Comparison of ENCODE assay signal across 32 cellular contexts in genomic region chr9:85516976-85517637, GRCh38.
DNase-seq lines count a peak whose midpoint lies in the region; ATAC-seq, FAIRE-seq and TF ChIP-seq lines count a peak whose summit lies in the region.
"Had no signal": no experiment of that assay in that cellular context is flagged by ENCODE, and none has a peak within 500 bp of the region (broad histone marks: within the 10 kb centered on the region; RNA-seq: fewer than 3 reads in every experiment).

No MANE protein-coding gene starts in this region.

- no peak for TF ChIP-seq CTCF in GM12878 (IDR thresholded peaks at IDR 0.05 in 2 of 3, conservative IDR thresholded peaks at IDR 0.05 in 1 of 3; ENCODE audit: control insufficient read depth in 2 of 3, extremely low read depth in 1 of 3, insufficient read depth in 1 of 3, low read depth in 3 of 3, low read length in 3 of 3)

- POLR2A ChIA-PET in GM12878 (lab: Charles Lee), result no interaction called here

- no peak overlapping the region for H3K27ac ChIP-seq in GM12878 (ENCODE audit: control insufficient read depth, insufficient read depth)
- H3K27ac ChIP-seq: cardiac muscle cell, colonic mucosa, neutrophil, SJSA1 had no signal

- no peak for FAIRE-seq in GM12878 (lab: Jason Lieb, UNC)
- FAIRE-seq: K562 had no signal

- CTCF ChIA-PET in GM12878 (lab: Yijun Ruan, JAX), result no interaction called here

- H3K9me3 ChIP-seq in GM12878 (replicated peaks; ENCODE audit: control insufficient read depth, insufficient read depth, low read length), result no peaks in the 10 kb centered on the region
- H3K9me3 ChIP-seq: colonic mucosa, neutrophil, SJSA1 had no signal

- H3K27me3 ChIP-seq in GM12878 (replicated peaks in 1 of 2; ENCODE audit: control insufficient read depth in 2 of 2, insufficient read depth in 2 of 2, low read length in 1 of 2), result peaks cover 0 to under 1% of the 10 kb centered on the region in 2 experiments; a peak in 1 of 4 replicates
- H3K27me3 ChIP-seq: colonic mucosa, neutrophil, SJSA1 had no signal

- H3K9ac ChIP-seq in GM12878 (ENCODE audit: control insufficient read depth, insufficient read depth, low read length), result no peak overlapping the region

- H3K4me2 ChIP-seq in GM12878 (ENCODE audit: control insufficient read depth, insufficient read depth), result no peak overlapping the region
- H3K4me2 ChIP-seq: smooth muscle cell had no signal

- in situ Hi-C loops in GM12878 (cut with MboI), result no loop called here

- no peaks in the 10 kb centered on the region for H3K4me1 ChIP-seq in GM12878 (ENCODE audit: control insufficient read depth, insufficient read depth, low read length)
- H3K4me1 ChIP-seq: colonic mucosa, SJSA1 had no signal

- no peak for TF ChIP-seq RAD21 in GM12878 (IDR thresholded peaks at IDR 0.05; ENCODE audit: insufficient read depth, low read depth, low read length)

- BruUV-seq in GM12878 (replicated peaks; lab: Mats Ljungman, UMichigan), result no TSS peak

- DNase-seq in Daoy (ENCODE audit: low read depth) (peak; percentile 29), M059J (ENCODE audit: low read depth) (peak; percentile 32), GM12878 (ENCODE audit: low read depth, low spot score) (no peak), kidney tubule cell (ENCODE audit: low spot score) (peak; percentile 54), DMS53 treated with DMSO at 0.1 percent for 48 hours (lab: John Stamatoyannopoulos, UW; ENCODE audit: unreplicated experiment) (no peak), NCI-H1436 (lab: John Stamatoyannopoulos, UW) (no peak)
- DNase-seq in activated CD4-positive, alpha-beta T cell treated with anti-CD3 and anti-CD28 coated beads for 4 hours, result no peak
- DNase-seq: activated CD4-positive, alpha-beta T cell treated with anti-CD3 and anti-CD28 coated beads, Interleukin-2, amount 10 ng/mL, durations not matched to agents 24 days and 14 days; activated CD8-positive, alpha-beta memory T cell treated with anti-CD3 and anti-CD28 coated beads for 24 hours; CD4-positive, alpha-beta memory T cell; colonic mucosa; effector memory CD4-positive, alpha-beta T cell; EL; erythroblast; left ventricle myocardium superior; midbrain; MM.1S; naive B cell; NCI-H2029 treated with DMSO at 0.1 percent for 48 hours; NCI-H524 treated with DMSO at 0.1 percent for 48 hours; posterior cingulate gyrus; right cardiac atrium; stimulated activated naive CD8-positive, alpha-beta T cell treated with anti-CD3 and anti-CD28 coated beads, Interleukin-15, Interleukin-2, amounts not matched to agents 100 U/mL and 50 U/mL, for 24 hours; T1000 had no signal

- H2AFZ ChIP-seq in GM12878 (ENCODE audit: control insufficient read depth, low read depth, low read length), result no peak overlapping the region

- H3K79me2 ChIP-seq in GM12878 (ENCODE audit: control insufficient read depth, insufficient read depth, low read length), result no peaks in the 10 kb centered on the region

- H3K36me3 ChIP-seq in GM12878 (ENCODE audit: control insufficient read depth in 2 of 2, insufficient read depth in 2 of 2, low read length in 1 of 2), result no peaks in the 10 kb centered on the region
- H3K36me3 ChIP-seq: cardiac muscle cell, colonic mucosa, neutrophil, SJSA1 had no signal

- no peak for TF ChIP-seq EP300 in GM12878 (IDR thresholded peaks at IDR 0.05; ENCODE audit: borderline replicate concordance in 1 of 2, control insufficient read depth in 1 of 2, low read depth in 2 of 2, low read length in 2 of 2)

- TF ChIP-seq POLR2A in GM12878 (IDR thresholded peaks at IDR 0.05; ENCODE audit: low read depth, low read length), result no peak

- no peaks in the 10 kb centered on the region for H4K20me1 ChIP-seq in GM12878 (ENCODE audit: control insufficient read depth, insufficient read depth)

- 46% methylated on average over 6 of the region's 6 CpGs for WGBS in GM12878 (ENCODE audit: insufficient coverage, insufficient replicate concordance, low lambda C conversion rate, missing lambda C conversion rate)

- H3K4me3 ChIP-seq in GM12878, result no peak overlapping the region
- H3K4me3 ChIP-seq: cardiac muscle cell, colonic mucosa, K562, SJSA1, smooth muscle cell had no signal

- RAD21 ChIA-PET in GM12878 (lab: Charles Lee; ENCODE audit: unreplicated experiment), result no interaction called here

- ATAC-seq in GM12878 (0 out of 3 replicates have a peak, but pooled peaks have one; percentile 24), HG03095 (IDR thresholded peaks at IDR 0.05; ENCODE audit: unreplicated experiment) (no peak)
- ATAC-seq: activated naive CD4-positive, alpha-beta T cell treated with anti-CD3 and anti-CD28 coated beads, Interleukin-2, amount 50 U/mL, for 72 hours; K562; left ventricle myocardium superior; Panc1; right cardiac atrium; stimulated activated naive CD8-positive, alpha-beta T cell treated with anti-CD3 and anti-CD28 coated beads, Interleukin-15, Interleukin-2, amounts not matched to agents 100 U/mL and 50 U/mL, for 24 hours had no signal

- SMC1A ChIA-PET in GM12878 (lab: Charles Lee; ENCODE audit: uncharacterized antibody, unreplicated experiment), result no interaction called here

- intact Hi-C loops in GM12878 (cut with micrococcal nuclease; ENCODE audit: unreplicated experiment), result no loop called here

TF ChIP-seq in GM12878, 131 proteins besides CTCF, POLR2A, EP300 and RAD21:
- TF ChIP-seq ESRRA (IDR thresholded peaks at IDR 0.05; ENCODE audit: low read length), result no peak
- no peak for TF ChIP-seq MYC (IDR thresholded peaks at IDR 0.05; ENCODE audit: insufficient read depth, insufficient read length, insufficient replicate concordance, low read length, severe bottlenecking)
- no peak for TF ChIP-seq SMC3 (IDR thresholded peaks at IDR 0.05; ENCODE audit: borderline replicate concordance, low read length)
- no peak for TF ChIP-seq EZH2 (IDR thresholded peaks at IDR 0.05; ENCODE audit: borderline replicate concordance, control insufficient read depth, low read depth, low read length)
- TF ChIP-seq RCOR1 (conservative IDR thresholded peaks at IDR 0.05; ENCODE audit: low read depth, low read length), result no peak

Comparison
In these comparisons a context has a peak if more than half of its experiments do, and no peak if none do; other contexts are left out.
1. DNase-seq: peak in Daoy (single experiment), M059J (single experiment) and kidney tubule cell (single experiment); none in GM12878 (single experiment), activated CD4-positive, alpha-beta T cell treated with anti-CD3 and anti-CD28 coated beads for 4 hours (0 of 2), DMS53 treated with DMSO at 0.1 percent for 48 hours (single experiment) and NCI-H1436 (single experiment).